In the genomic region with DNA sequence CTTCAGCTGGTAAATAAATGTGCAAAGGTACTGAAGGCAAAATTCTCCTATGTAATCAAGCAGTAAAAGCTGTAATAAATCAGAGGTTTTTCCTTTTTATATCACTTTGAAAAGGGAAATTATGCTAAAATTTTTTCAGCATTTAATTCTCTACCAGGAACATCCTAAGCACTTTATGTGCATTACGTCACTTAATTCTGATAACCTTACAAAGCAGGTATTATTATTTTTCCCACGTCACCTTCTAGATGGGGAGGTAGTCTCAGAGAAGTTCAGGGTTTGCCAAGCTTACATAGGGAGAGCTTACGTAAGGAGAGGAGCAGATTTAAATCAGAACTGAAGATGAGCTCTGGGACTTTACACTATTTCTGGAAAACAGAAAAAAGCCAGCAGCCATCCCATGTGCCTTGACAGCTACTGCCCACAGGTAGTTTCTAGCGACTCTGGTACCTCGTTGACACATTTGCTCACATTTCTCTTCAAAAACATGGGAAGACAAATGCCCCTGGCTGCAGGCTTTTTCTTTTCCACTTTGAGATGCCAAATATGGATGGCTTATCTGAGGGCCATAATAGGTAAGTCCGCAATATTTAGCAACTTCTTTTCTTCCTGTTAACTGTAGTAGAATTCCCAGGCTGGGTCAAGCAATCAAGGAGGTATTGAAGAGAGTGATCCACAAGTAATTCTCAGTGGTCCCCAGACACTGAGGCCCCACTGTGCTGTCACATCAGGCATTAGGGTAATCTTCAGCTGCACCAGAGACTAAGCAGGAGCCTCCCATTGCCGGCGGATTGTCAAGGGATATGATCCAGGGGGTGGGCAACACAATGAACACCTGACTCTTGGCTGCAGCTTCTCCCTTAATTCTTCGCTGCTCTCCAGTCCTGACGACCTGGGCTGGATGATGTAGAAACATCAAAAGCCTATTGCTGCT, we compare ENCODE assay signal across 19 cellular contexts.
"Had no signal": no experiment of that assay in that cellular context is flagged by ENCODE, and none has a peak within 500 bp of the region (broad histone marks: within the 10 kb centered on the region; RNA-seq: fewer than 3 reads in every experiment).

No MANE protein-coding gene starts in this region.

- H3K27me3 Mint-ChIP-seq: effector memory CD8-positive, alpha-beta T cell; naive B cell had no signal

- H3K4me3 Mint-ChIP-seq: effector memory CD8-positive, alpha-beta T cell; naive B cell; nephron had no signal

- H3K4me1 ChIP-seq: left ventricle myocardium inferior, lower lobe of right lung, right atrium auricular region had no signal

- H3K9me3 ChIP-seq: esophagus squamous epithelium, gastroesophageal sphincter, left ventricle myocardium inferior, lower lobe of right lung, neutrophil, right atrium auricular region had no signal

- H3K4me3 ChIP-seq: esophagus squamous epithelium, gastroesophageal sphincter, left ventricle myocardium inferior, lower lobe of right lung, right atrium auricular region had no signal

- H3K36me3 ChIP-seq: esophagus squamous epithelium, gastroesophageal sphincter, left ventricle myocardium inferior, lower lobe of right lung, neutrophil, right atrium auricular region had no signal

- H3K27ac ChIP-seq: epithelial cell of prostate, esophagus squamous epithelium, gastroesophageal sphincter, left ventricle myocardium inferior, lower lobe of right lung, neutrophil, right atrium auricular region had no signal

- H3K27ac Mint-ChIP-seq: effector memory CD8-positive, alpha-beta T cell; nephron had no signal

- H3K27me3 ChIP-seq: esophagus squamous epithelium, gastroesophageal sphincter, neutrophil, right atrium auricular region had no signal

- ATAC-seq: effector memory CD8-positive, alpha-beta T cell; gastroesophageal sphincter; lower lobe of right lung had no signal

- DNase-seq: effector memory CD8-positive, alpha-beta T cell; esophagus squamous epithelium; foreskin fibroblast; glutamatergic neuron; islet precursor cell; left ventricle myocardium inferior; lower lobe of right lung; mesenchymal stem cell; naive B cell; posterior cingulate gyrus; small intestine; stimulated activated CD4-positive, alpha-beta T cell treated with anti-CD3 and anti-CD28 coated beads, Interleukin-12 subunit alpha, Interleukin-12 subunit beta, amount 100 ng/mL, for 4 hours; stimulated activated naive CD4-positive, alpha-beta T cell; trophoblast cell had no signal

- H3K9me3 Mint-ChIP-seq: effector memory CD8-positive, alpha-beta T cell had no signal
